In genomic region chr11:78069465-78069864, GRCh38 we compare ENCODE assay signal across 19 cellular contexts. TPM values are rescaled to one million over a fixed set of nuclear protein-coding genes. Genes with fewer than 3 reads are reported as not detected.
A peak's percentile ranks its signal among the peaks of the same experiment; 100 is the strongest.
DNase-seq lines count a peak whose midpoint lies in the region; TF ChIP-seq lines count a peak whose summit lies in the region.
"Had no signal": no experiment of that assay in that cellular context is flagged by ENCODE, and none has a peak within 500 bp of the region (broad histone marks: within the 10 kb centered on the region; RNA-seq: fewer than 3 reads in every experiment).

No MANE protein-coding gene starts in this region.

- no peak overlapping the region for H3K27ac Mint-ChIP-seq in activated T-helper 1 cell treated with anti-CD3 and anti-CD28 coated beads, Interleukin-12 subunit alpha, Interleukin-12 subunit beta, Interleukin-2, Interleukin-4 antibody, amounts not matched to agents 30 ng/mL and 10 ng/mL and 1 ng/mL, durations not matched to agents 14 hours and 24 hours and 36 hours
- H3K27ac Mint-ChIP-seq: activated CD4-positive, alpha-beta T cell treated with anti-CD3 and anti-CD28 coated beads, Interleukin-2, amount 10 ng/mL, durations not matched to agents 7 days and 5 days; activated naive CD4-positive, alpha-beta T cell treated with anti-CD3 and anti-CD28 coated beads for 36 hours; CD4-positive, alpha-beta T cell; stimulated activated naive B cell treated with anti-CD40 and anti-IgM and Interleukin-4, amounts not matched to agents 10 μg/mL and 1 μg/mL and 100 μg/mL, for 72 hours; T-cell; type B pancreatic cell had no signal

- H3K9ac ChIP-seq in parathyroid adenoma = no peak overlapping the region

- H3K27me3 ChIP-seq in parathyroid adenoma (ENCODE audit: control insufficient read depth, insufficient read depth, low read length) = no peaks in the 10 kb centered on the region
- H3K27me3 ChIP-seq: ascending aorta, gastroesophageal sphincter had no signal

- H3K4me1 ChIP-seq in parathyroid adenoma = peaks cover 8% of the 10 kb centered on the region
- H3K4me1 ChIP-seq: ascending aorta had no signal

- no peak overlapping the region for H2AFZ ChIP-seq in parathyroid adenoma

- no peaks in the 10 kb centered on the region for H3K36me3 ChIP-seq in parathyroid adenoma (ENCODE audit: control insufficient read depth, insufficient read depth, low read length)

- no peak for TF ChIP-seq CTCF in parathyroid adenoma (IDR thresholded peaks at IDR 0.05)

- no peak overlapping the region for H3K4me3 Mint-ChIP-seq in activated T-helper 1 cell treated with anti-CD3 and anti-CD28 coated beads, Interleukin-12 subunit alpha, Interleukin-12 subunit beta, Interleukin-2, Interleukin-4 antibody, amounts not matched to agents 30 ng/mL and 10 ng/mL and 1 ng/mL, durations not matched to agents 14 hours and 24 hours and 36 hours
- H3K4me3 Mint-ChIP-seq: activated CD4-positive, alpha-beta T cell treated with anti-CD3 and anti-CD28 coated beads, Interleukin-2, amount 10 ng/mL, durations not matched to agents 7 days and 5 days; activated naive CD4-positive, alpha-beta T cell treated with anti-CD3 and anti-CD28 coated beads for 36 hours; CD4-positive, alpha-beta T cell; stimulated activated naive B cell treated with anti-CD40 and anti-IgM and Interleukin-4, amounts not matched to agents 10 μg/mL and 1 μg/mL and 100 μg/mL, for 72 hours; T-cell; type B pancreatic cell had no signal

- TF ChIP-seq POLR2A in erythroblast (IDR thresholded peaks at IDR 0.05; ENCODE audit: low read length) = no peak

- no peaks in the 10 kb centered on the region for H3K27me3 Mint-ChIP-seq in activated T-helper 1 cell treated with anti-CD3 and anti-CD28 coated beads, Interleukin-12 subunit alpha, Interleukin-12 subunit beta, Interleukin-2, Interleukin-4 antibody, amounts not matched to agents 30 ng/mL and 10 ng/mL and 1 ng/mL, durations not matched to agents 14 hours and 24 hours and 36 hours (ENCODE audit: insufficient read depth)
- H3K27me3 Mint-ChIP-seq: activated CD4-positive, alpha-beta T cell treated with anti-CD3 and anti-CD28 coated beads, Interleukin-2, amount 10 ng/mL, durations not matched to agents 7 days and 5 days; CD4-positive, alpha-beta T cell; stimulated activated naive B cell treated with anti-CD40 and anti-IgM and Interleukin-4, amounts not matched to agents 10 μg/mL and 1 μg/mL and 100 μg/mL, for 72 hours; T-cell; type B pancreatic cell had no signal

- no peak overlapping the region for H3K4me2 ChIP-seq in parathyroid adenoma (ENCODE audit: low read length)

- peak overlapping the region; percentile 29 for H3K27ac ChIP-seq in parathyroid adenoma
- H3K27ac ChIP-seq: ascending aorta, gastroesophageal sphincter had no signal

- intact Hi-C loops in activated T-helper 1 cell treated with anti-CD3 and anti-CD28 coated beads, Interleukin-12 subunit alpha, Interleukin-12 subunit beta, Interleukin-2, Interleukin-4 antibody, amounts not matched to agents 30 ng/mL and 10 ng/mL and 1 ng/mL, durations not matched to agents 14 hours and 24 hours and 36 hours (cut with micrococcal nuclease) = no loop called here

- no peaks in the 10 kb centered on the region for H3K9me3 Mint-ChIP-seq in activated T-helper 1 cell treated with anti-CD3 and anti-CD28 coated beads, Interleukin-12 subunit alpha, Interleukin-12 subunit beta, Interleukin-2, Interleukin-4 antibody, amounts not matched to agents 30 ng/mL and 10 ng/mL and 1 ng/mL, durations not matched to agents 14 hours and 24 hours and 36 hours
- H3K9me3 Mint-ChIP-seq: activated CD4-positive, alpha-beta T cell treated with anti-CD3 and anti-CD28 coated beads, Interleukin-2, amount 10 ng/mL, durations not matched to agents 7 days and 5 days; activated naive CD4-positive, alpha-beta T cell treated with anti-CD3 and anti-CD28 coated beads for 36 hours; CD4-positive, alpha-beta T cell; T-cell; type B pancreatic cell had no signal

- H3K4me1 Mint-ChIP-seq in activated T-helper 1 cell treated with anti-CD3 and anti-CD28 coated beads, Interleukin-12 subunit alpha, Interleukin-12 subunit beta, Interleukin-2, Interleukin-4 antibody, amounts not matched to agents 30 ng/mL and 10 ng/mL and 1 ng/mL, durations not matched to agents 14 hours and 24 hours and 36 hours (ENCODE audit: low read depth) = peaks cover 7% of the 10 kb centered on the region

- peak; percentile 24 to 40 for DNase-seq in NCI-H446 (lab: John Stamatoyannopoulos, UW)
- DNase-seq in NCI-H446 treated with DMSO at 0.1 percent for 48 hours (lab: John Stamatoyannopoulos, UW) = no peak
- peak; percentile 86 for DNase-seq in NCI-H1105 treated with DMSO at 0.1 percent for 48 hours (lab: John Stamatoyannopoulos, UW)
- DNase-seq in erythroblast (lab: John Stamatoyannopoulos, UW) = peak; percentile 50 to 64
- DNase-seq in activated T-helper 1 cell treated with anti-CD3 and anti-CD28 coated beads, Interleukin-12 subunit alpha, Interleukin-12 subunit beta, Interleukin-2, Interleukin-4 antibody, amounts not matched to agents 30 ng/mL and 10 ng/mL and 1 ng/mL, durations not matched to agents 14 hours and 24 hours and 36 hours (ENCODE audit: low spot score) = no peak
- DNase-seq in activated CD4-positive, alpha-beta T cell treated with anti-CD3 and anti-CD28 coated beads for 1 hour = no peak
- DNase-seq in activated CD4-positive, alpha-beta T cell treated with anti-CD3 and anti-CD28 coated beads, Interleukin-2, amount 50 U/mL, for 48 hours = no peak
- DNase-seq: activated CD4-positive, alpha-beta T cell treated with anti-CD3 and anti-CD28 coated beads, Interleukin-2, amount 10 ng/mL, durations not matched to agents 7 days and 5 days; activated naive CD4-positive, alpha-beta T cell treated with anti-CD3 and anti-CD28 coated beads for 36 hours; CD4-positive, alpha-beta T cell; H7; left cardiac atrium; NCI-H2081 treated with DMSO at 0.1 percent for 48 hours; stimulated activated naive B cell treated with anti-CD40 and anti-IgM and Interleukin-4, amounts not matched to agents 10 μg/mL and 1 μg/mL and 100 μg/mL, for 72 hours; T-cell had no signal

- no peaks in the 10 kb centered on the region for H3K9me3 ChIP-seq in parathyroid adenoma (ENCODE audit: control insufficient read depth, low read length)
- H3K9me3 ChIP-seq: ascending aorta, gastroesophageal sphincter had no signal

- peaks cover 34% of the 10 kb centered on the region for H3K36me3 Mint-ChIP-seq in activated T-helper 1 cell treated with anti-CD3 and anti-CD28 coated beads, Interleukin-12 subunit alpha, Interleukin-12 subunit beta, Interleukin-2, Interleukin-4 antibody, amounts not matched to agents 30 ng/mL and 10 ng/mL and 1 ng/mL, durations not matched to agents 14 hours and 24 hours and 36 hours (ENCODE audit: low read depth)

- H3K4me3 ChIP-seq in parathyroid adenoma (ENCODE audit: low read depth, low read length) = peak overlapping the region; percentile 11
- H3K4me3 ChIP-seq: ascending aorta, gastroesophageal sphincter had no signal

- H3K79me2 ChIP-seq in parathyroid adenoma = peaks cover under 1% of the 10 kb centered on the region

RNA-seq across cellular contexts. Expression of gene THRSP, which starts 5.8 kb away (rescaled TPM):
- not detected in 2 replicates for total RNA-seq in activated T-helper 1 cell treated with anti-CD3 and anti-CD28 coated beads, Interleukin-12 subunit alpha, Interleukin-12 subunit beta, Interleukin-2, Interleukin-4 antibody, amounts not matched to agents 30 ng/mL and 10 ng/mL and 1 ng/mL, durations not matched to agents 14 hours and 24 hours and 36 hours
- total RNA-seq: activated CD4-positive, alpha-beta T cell treated with anti-CD3 and anti-CD28 coated beads, Interleukin-2, amount 10 ng/mL, durations not matched to agents 7 days and 5 days; activated naive CD4-positive, alpha-beta T cell treated with anti-CD3 and anti-CD28 coated beads for 36 hours; ascending aorta; CD4-positive, alpha-beta T cell; H7; T-cell had no signal

RNA-seq across cellular contexts. Expression of gene NDUFC2, which starts 10.2 kb away (rescaled TPM):
- total RNA-seq in activated T-helper 1 cell treated with anti-CD3 and anti-CD28 coated beads, Interleukin-12 subunit alpha, Interleukin-12 subunit beta, Interleukin-2, Interleukin-4 antibody, amounts not matched to agents 30 ng/mL and 10 ng/mL and 1 ng/mL, durations not matched to agents 14 hours and 24 hours and 36 hours = 208 and 220 TPM in 2 replicates

RNA-seq across cellular contexts. Expression of gene KCTD14, which starts 46.4 kb away (rescaled TPM):
- total RNA-seq in activated T-helper 1 cell treated with anti-CD3 and anti-CD28 coated beads, Interleukin-12 subunit alpha, Interleukin-12 subunit beta, Interleukin-2, Interleukin-4 antibody, amounts not matched to agents 30 ng/mL and 10 ng/mL and 1 ng/mL, durations not matched to agents 14 hours and 24 hours and 36 hours = 0.16 and 0.49 TPM in 2 replicates

Comparison
In these comparisons a context has a peak if more than half of its experiments do, and no peak if none do; other contexts are left out.
1. DNase-seq: peak in NCI-H446 (2 of 2), NCI-H1105 treated with DMSO at 0.1 percent for 48 hours (single experiment) and erythroblast (2 of 2); none in NCI-H446 treated with DMSO at 0.1 percent for 48 hours (single experiment), activated T-helper 1 cell treated with anti-CD3 and anti-CD28 coated beads, Interleukin-12 subunit alpha, Interleukin-12 subunit beta, Interleukin-2, Interleukin-4 antibody, amounts not matched to agents 30 ng/mL and 10 ng/mL and 1 ng/mL, durations not matched to agents 14 hours and 24 hours and 36 hours (single experiment), activated CD4-positive, alpha-beta T cell treated with anti-CD3 and anti-CD28 coated beads for 1 hour (single experiment) and activated CD4-positive, alpha-beta T cell treated with anti-CD3 and anti-CD28 coated beads, Interleukin-2, amount 50 U/mL, for 48 hours (0 of 2).